In genomic region chr1:1402081-1402900, GRCh38 we compare ENCODE assay signal across 8 cellular contexts. TPM values are rescaled to one million over a fixed set of nuclear protein-coding genes. Genes with fewer than 3 reads are reported as not detected.
DNase-seq lines count a peak whose midpoint lies in the region; ATAC-seq and TF ChIP-seq lines count a peak whose summit lies in the region.

No MANE protein-coding gene starts in this region.

- TF ChIP-seq CTCF in heart right ventricle (IDR thresholded peaks at IDR 0.05) (peak in 8 of 9 donors; percentile 7 to 54 (median 44)), fibroblast of villous mesenchyme (IDR thresholded peaks at IDR 0.05; ENCODE audit: insufficient read depth, low read depth, low read length) (peak; percentile 66)

- DNase-seq in heart right ventricle: no peak
- DNase-seq in Right ventricle myocardium superior: no peak
- DNase-seq in MV-4-11 (lab: John Stamatoyannopoulos, UW): peak; percentile 51
- peak; percentile 38 for DNase-seq in activated CD4-positive, alpha-beta memory T cell treated with anti-CD3 and anti-CD28 coated beads, Interleukin-2, amount 10 ng/mL, durations not matched to agents 7 days and 5 days
- peak; percentile 46 for DNase-seq in fibroblast of villous mesenchyme (ENCODE audit: low read depth)
- DNase-seq in activated CD4-positive, CD25-positive, alpha-beta regulatory T cell (lab: John Stamatoyannopoulos, UW): no peak

- H3K27me3 Mint-ChIP-seq in activated CD4-positive, alpha-beta memory T cell treated with anti-CD3 and anti-CD28 coated beads, Interleukin-2, amount 10 ng/mL, durations not matched to agents 7 days and 5 days: no peaks in the 10 kb centered on the region
- no peaks in the 10 kb centered on the region for H3K27me3 Mint-ChIP-seq in stimulated activated memory B cell treated with anti-CD40 and anti-IgM and Interleukin-4, amounts not matched to agents 10 μg/mL and 1 μg/mL and 100 μg/mL, for 72 hours

- H3K27me3 ChIP-seq in heart right ventricle: no peaks in the 10 kb centered on the region

- intact Hi-C loops in heart right ventricle (cut with DNase I) (loop anchor here in 2 of 10 donors (5.0 to 10.0 kb wide), 2 partner anchors 35 to 103 kb away; partner anchors contain the start of gene VWA1 (in 1 of the 2)), Right ventricle myocardium superior (cut with DNase I) (no loop called here)

- POLR2A ChIA-PET in activated CD4-positive, alpha-beta memory T cell treated with anti-CD3 and anti-CD28 coated beads, Interleukin-2, amount 10 ng/mL, durations not matched to agents 7 days and 5 days (lab: Charles Lee): interaction anchor here (1.1 to 1.5 kb wide), 3 partner anchors 24 to 30 kb away, joined by 3 to 7 read pairs (median 4); partner anchors contain the start of gene AURKAIP1

- peaks cover 0 to 69% (median 47%) of the 10 kb centered on the region in 9 donors for H3K36me3 ChIP-seq in heart right ventricle

- H3K36me3 Mint-ChIP-seq in activated CD4-positive, alpha-beta memory T cell treated with anti-CD3 and anti-CD28 coated beads, Interleukin-2, amount 10 ng/mL, durations not matched to agents 7 days and 5 days (ENCODE audit: low read depth): peaks cover 74% of the 10 kb centered on the region
- peaks cover 62% of the 10 kb centered on the region for H3K36me3 Mint-ChIP-seq in stimulated activated memory B cell treated with anti-CD40 and anti-IgM and Interleukin-4, amounts not matched to agents 10 μg/mL and 1 μg/mL and 100 μg/mL, for 72 hours

- 72 to 75% methylated on average over 20 of the region's 20 CpGs for WGBS in heart right ventricle, 2 donors

- ATAC-seq in heart right ventricle: no peak
- no peak for ATAC-seq in Right ventricle myocardium superior (ENCODE audit: poor library complexity)
- no peak for ATAC-seq in stimulated activated memory B cell treated with anti-CD40 and anti-IgM and Interleukin-4, amounts not matched to agents 10 μg/mL and 1 μg/mL and 100 μg/mL, for 72 hours
- ATAC-seq in GM21576 (IDR thresholded peaks at IDR 0.05; ENCODE audit: unreplicated experiment): no peak

- H3K27ac ChIP-seq in heart right ventricle: no peak overlapping the region

- H3K9me3 ChIP-seq in heart right ventricle: no peaks in the 10 kb centered on the region

- H3K4me1 ChIP-seq in heart right ventricle: peaks cover 13 to 69% (median 46%) of the 10 kb centered on the region in 9 donors

- H3K4me3 Mint-ChIP-seq in activated CD4-positive, alpha-beta memory T cell treated with anti-CD3 and anti-CD28 coated beads, Interleukin-2, amount 10 ng/mL, durations not matched to agents 7 days and 5 days: peak overlapping the region; percentile 44
- peak overlapping the region; percentile 37 for H3K4me3 Mint-ChIP-seq in stimulated activated memory B cell treated with anti-CD40 and anti-IgM and Interleukin-4, amounts not matched to agents 10 μg/mL and 1 μg/mL and 100 μg/mL, for 72 hours

- peak overlapping the region; percentile 52 for H3K27ac Mint-ChIP-seq in activated CD4-positive, alpha-beta memory T cell treated with anti-CD3 and anti-CD28 coated beads, Interleukin-2, amount 10 ng/mL, durations not matched to agents 7 days and 5 days
- H3K27ac Mint-ChIP-seq in stimulated activated memory B cell treated with anti-CD40 and anti-IgM and Interleukin-4, amounts not matched to agents 10 μg/mL and 1 μg/mL and 100 μg/mL, for 72 hours: peak overlapping the region; percentile 40

- H3K4me3 ChIP-seq in heart right ventricle (no peak overlapping the region), fibroblast of villous mesenchyme (ENCODE audit: low read depth, low read length) (no peak overlapping the region)

- CTCF ChIA-PET in activated CD4-positive, alpha-beta memory T cell treated with anti-CD3 and anti-CD28 coated beads, Interleukin-2, amount 10 ng/mL, durations not matched to agents 7 days and 5 days (lab: Charles Lee): interaction anchor here (1.0 to 1.9 kb wide), 3 partner anchors 11 to 102 kb away, joined by 3 to 4 read pairs (median 3); no protein-coding TSS in a partner anchor

- no peaks in the 10 kb centered on the region for H3K9me3 Mint-ChIP-seq in activated CD4-positive, alpha-beta memory T cell treated with anti-CD3 and anti-CD28 coated beads, Interleukin-2, amount 10 ng/mL, durations not matched to agents 7 days and 5 days
- no peaks in the 10 kb centered on the region for H3K9me3 Mint-ChIP-seq in stimulated activated memory B cell treated with anti-CD40 and anti-IgM and Interleukin-4, amounts not matched to agents 10 μg/mL and 1 μg/mL and 100 μg/mL, for 72 hours

- H3K4me1 Mint-ChIP-seq in activated CD4-positive, alpha-beta memory T cell treated with anti-CD3 and anti-CD28 coated beads, Interleukin-2, amount 10 ng/mL, durations not matched to agents 7 days and 5 days: peaks cover 66% of the 10 kb centered on the region
- peaks cover 58% of the 10 kb centered on the region for H3K4me1 Mint-ChIP-seq in stimulated activated memory B cell treated with anti-CD40 and anti-IgM and Interleukin-4, amounts not matched to agents 10 μg/mL and 1 μg/mL and 100 μg/mL, for 72 hours

RNA-seq across cellular contexts. Expression of gene CCNL2, which starts 3.2 kb away (rescaled TPM):
- total RNA-seq in heart right ventricle (10 to 100 TPM; 38.5 to 77.5 (median 47.7) TPM), Right ventricle myocardium superior (45.7 TPM), fibroblast of villous mesenchyme (94.7 and 130 TPM in 2 replicates)
- polyA plus RNA-seq in heart right ventricle: 100 to 1,000 TPM in 1 of 2 donors, 10 to 100 TPM in 1; 57.3 to 243 TPM
- 100 to 1,000 TPM; 104 TPM for total RNA-seq in activated CD4-positive, alpha-beta memory T cell treated with anti-CD3 and anti-CD28 coated beads, Interleukin-2, amount 10 ng/mL, durations not matched to agents 7 days and 5 days

RNA-seq across cellular contexts. Expression of gene MRPL20, which starts 4.8 kb away (rescaled TPM):
- 100 to 1,000 TPM; 116 to 162 (median 132) TPM for total RNA-seq in heart right ventricle
- polyA plus RNA-seq in heart right ventricle: 100 to 1,000 TPM; 124 to 224 TPM
- total RNA-seq in Right ventricle myocardium superior: 144 TPM
- total RNA-seq in activated CD4-positive, alpha-beta memory T cell treated with anti-CD3 and anti-CD28 coated beads, Interleukin-2, amount 10 ng/mL, durations not matched to agents 7 days and 5 days: 10 to 100 TPM; 82.8 to 87.3 TPM
- total RNA-seq in fibroblast of villous mesenchyme: 85.5 and 96.6 TPM in 2 replicates

RNA-seq across cellular contexts. Expression of gene ANKRD65, which starts 18.8 kb away (rescaled TPM):
- total RNA-seq in heart right ventricle (1 to 10 TPM in 7 of 10 donors, under 1 TPM in 3; 0.37 to 2.5 (median 1.8) TPM), Right ventricle myocardium superior (1.8 TPM), fibroblast of villous mesenchyme (0.43 and 1.6 TPM in 2 replicates)
- polyA plus RNA-seq in heart right ventricle: 1 to 10 TPM; 1.2 to 3.1 TPM
- not detected for total RNA-seq in activated CD4-positive, alpha-beta memory T cell treated with anti-CD3 and anti-CD28 coated beads, Interleukin-2, amount 10 ng/mL, durations not matched to agents 7 days and 5 days

RNA-seq across cellular contexts. Expression of gene AURKAIP1, which starts 27.3 kb away (rescaled TPM):
- 100 to 1,000 TPM; 176 to 251 (median 193) TPM for total RNA-seq in heart right ventricle
- 100 to 1,000 TPM; 376 to 528 TPM for polyA plus RNA-seq in heart right ventricle
- 271 TPM for total RNA-seq in Right ventricle myocardium superior
- total RNA-seq in activated CD4-positive, alpha-beta memory T cell treated with anti-CD3 and anti-CD28 coated beads, Interleukin-2, amount 10 ng/mL, durations not matched to agents 7 days and 5 days: 100 to 1,000 TPM; 121 to 122 TPM
- 94.1 and 116 TPM in 2 replicates for total RNA-seq in fibroblast of villous mesenchyme

RNA-seq across cellular contexts. Expression of gene VWA1, which starts 33.2 kb away (rescaled TPM):
- total RNA-seq in heart right ventricle: 10 to 100 TPM; 10.8 to 52.8 (median 14.1) TPM
- polyA plus RNA-seq in heart right ventricle: 10 to 100 TPM; 13.9 to 27.5 TPM
- 17.1 TPM for total RNA-seq in Right ventricle myocardium superior
- under 1 TPM; 0.33 to 0.45 TPM for total RNA-seq in activated CD4-positive, alpha-beta memory T cell treated with anti-CD3 and anti-CD28 coated beads, Interleukin-2, amount 10 ng/mL, durations not matched to agents 7 days and 5 days
- total RNA-seq in fibroblast of villous mesenchyme: 5.6 and 6.8 TPM in 2 replicates

Comparison
In these comparisons a context has a peak if more than half of its experiments do, and no peak if none do; other contexts are left out.
1. DNase-seq: peak in MV-4-11 (single experiment), activated CD4-positive, alpha-beta memory T cell treated with anti-CD3 and anti-CD28 coated beads, Interleukin-2, amount 10 ng/mL, durations not matched to agents 7 days and 5 days (single experiment) and fibroblast of villous mesenchyme (single experiment); none in heart right ventricle (0 of 2), Right ventricle myocardium superior (single experiment) and activated CD4-positive, CD25-positive, alpha-beta regulatory T cell (0 of 4).